In genomic region chr11:44658451-44658850, GRCh38 we compare ENCODE assay signal across 8 cellular contexts.
DNase-seq lines count a peak whose midpoint lies in the region; ATAC-seq and TF ChIP-seq lines count a peak whose summit lies in the region.

No MANE protein-coding gene starts in this region.

- H4K5ac ChIP-seq in H9 (ENCODE audit: insufficient read length, low read depth, low read length): no peak overlapping the region

- intact Hi-C loops in mucosa of descending colon (cut with DNase I, micrococcal nuclease): no loop called here

- H3K27me3 ChIP-seq in BE2C (no peaks in the 10 kb centered on the region), H9 (ENCODE audit: insufficient read depth, low read length) (no peaks in the 10 kb centered on the region), WERI-Rb-1 (ENCODE audit: insufficient read depth, low read depth, severe bottlenecking) (no peaks in the 10 kb centered on the region), hepatocyte (no peaks in the 10 kb centered on the region)

- H3K4me2 ChIP-seq in H9 (ENCODE audit: insufficient read depth, insufficient read length, low read length): no peak overlapping the region
- no peak overlapping the region for H3K4me2 ChIP-seq in hepatocyte

- H3K36me3 Mint-ChIP-seq in H9 (ENCODE audit: insufficient read depth in 1 of 3, low read depth in 3 of 3): peaks cover 1 to 8% (median 8%) of the 10 kb centered on the region in 3 experiments; a peak in 6 of 7 replicates

- H3K9me3 ChIP-seq in BE2C (no peaks in the 10 kb centered on the region), H9 (ENCODE audit: control insufficient read depth, low read depth, low read length) (no peaks in the 10 kb centered on the region), WERI-Rb-1 (ENCODE audit: severe bottlenecking) (no peaks in the 10 kb centered on the region), hepatocyte (ENCODE audit: low read depth) (no peaks in the 10 kb centered on the region), mucosa of descending colon (no peaks in the 10 kb centered on the region)

- no peak overlapping the region for H2BK5ac ChIP-seq in H9 (ENCODE audit: insufficient read length, low read length)

- H3K23ac ChIP-seq in H9 (ENCODE audit: insufficient read length, low read depth, low read length): no peak overlapping the region

- no peak overlapping the region for H2AFZ ChIP-seq in H9 (ENCODE audit: low read length)
- H2AFZ ChIP-seq in hepatocyte: no peak overlapping the region

- no peaks in the 10 kb centered on the region for H3K79me1 ChIP-seq in H9 (ENCODE audit: insufficient read depth, low read depth, low read length, poor library complexity, severe bottlenecking)

- no peak overlapping the region for H3K9ac ChIP-seq in H9 (ENCODE audit: extremely low read depth, insufficient read length, low read length)

- H4K91ac ChIP-seq in H9 (ENCODE audit: insufficient read length, low read depth, low read length): no peak overlapping the region

- H3K4me3 Mint-ChIP-seq in H9: no peak overlapping the region

- H2BK20ac ChIP-seq in H9 (ENCODE audit: low read depth, low read length, poor library complexity, severe bottlenecking): no peak overlapping the region

- H4K20me1 ChIP-seq in H9 (ENCODE audit: control insufficient read depth, insufficient read depth, insufficient read length) (no peaks in the 10 kb centered on the region), hepatocyte (ENCODE audit: insufficient read depth, poor library complexity, severe bottlenecking) (no peaks in the 10 kb centered on the region)

- H4K8ac ChIP-seq in H9 (replicated peaks; ENCODE audit: insufficient read length, low read depth, low read length): no peak overlapping the region

- no peak overlapping the region for H3T11ph ChIP-seq in H9 (ENCODE audit: low read length)

- H2BK15ac ChIP-seq in H9 (ENCODE audit: low read depth, low read length): no peak overlapping the region

- peaks cover 18% of the 10 kb centered on the region for H3K27me3 Mint-ChIP-seq in H9 (ENCODE audit: low read depth)

- no peaks in the 10 kb centered on the region for H3K36me3 ChIP-seq in BE2C
- no peaks in the 10 kb centered on the region for H3K36me3 ChIP-seq in WERI-Rb-1
- H3K36me3 ChIP-seq in hepatocyte (replicated peaks; ENCODE audit: insufficient read depth, low read depth): no peaks in the 10 kb centered on the region
- H3K36me3 ChIP-seq in mucosa of descending colon (ENCODE audit: low read depth): no peaks in the 10 kb centered on the region

- peak; percentile 58 for TF ChIP-seq CTCF in BE2C (IDR thresholded peaks at IDR 0.05; ENCODE audit: low read depth, low read length)
- TF ChIP-seq CTCF in H9 (conservative IDR thresholded peaks at IDR 0.05): peak; percentile 64
- peak; percentile 73 for TF ChIP-seq CTCF in WERI-Rb-1 (IDR thresholded peaks at IDR 0.05; ENCODE audit: low read depth, low read length)
- TF ChIP-seq CTCF in hepatocyte (IDR thresholded peaks at IDR 0.05; ENCODE audit: poor library complexity): peak; percentile 19
- TF ChIP-seq CTCF in mucosa of descending colon (IDR thresholded peaks at IDR 0.05): no peak

- H3K23me2 ChIP-seq in H9 (ENCODE audit: insufficient read length, low read depth, low read length, poor library complexity, severe bottlenecking): no peaks in the 10 kb centered on the region

- no peaks in the 10 kb centered on the region for H3K9me2 ChIP-seq in hepatocyte (replicated peaks; ENCODE audit: insufficient read depth)

- H3K18ac ChIP-seq in H9 (ENCODE audit: insufficient read length, low read depth, low read length): no peak overlapping the region

- H2BK120ac ChIP-seq in H9 (ENCODE audit: low read depth, low read length, poor library complexity, severe bottlenecking): no peak overlapping the region

- peaks cover 10 to 11% of the 10 kb centered on the region in 2 experiments for H3K4me1 Mint-ChIP-seq in H9

- H3K4me3 ChIP-seq in BE2C (ENCODE audit: low read depth, low read length): no peak overlapping the region
- H3K4me3 ChIP-seq in WERI-Rb-1 (ENCODE audit: low read depth, low read length): no peak overlapping the region
- H3K4me3 ChIP-seq in hepatocyte: no peak overlapping the region
- H3K4me3 ChIP-seq in mucosa of descending colon: no peak overlapping the region

- peaks cover 3% of the 10 kb centered on the region; the same call in 1 of the 2 replicates for H3K4me1 ChIP-seq in BE2C
- no peaks in the 10 kb centered on the region for H3K4me1 ChIP-seq in H9 (ENCODE audit: insufficient read depth, low read length)
- H3K4me1 ChIP-seq in hepatocyte (ENCODE audit: insufficient read depth): no peaks in the 10 kb centered on the region
- H3K4me1 ChIP-seq in mucosa of descending colon (ENCODE audit: low read depth): no peaks in the 10 kb centered on the region

- no peak overlapping the region for H3K56ac ChIP-seq in H9 (ENCODE audit: insufficient read length, low read depth, low read length)

- H2BK12ac ChIP-seq in H9 (ENCODE audit: insufficient read length, low read depth, low read length): no peak overlapping the region

- no peak overlapping the region; a peak in 1 of 7 replicates for H3K27ac Mint-ChIP-seq in H9

- no peak overlapping the region for H2AK5ac ChIP-seq in H9 (ENCODE audit: insufficient read length, low read length)

- H3K9me3 Mint-ChIP-seq in H9: peaks cover 4 to 15% of the 10 kb centered on the region in 2 experiments

- DNase-seq in BE2C (peak; percentile 54), H9 (peak; percentile 51), WERI-Rb-1 (peak; percentile 73), hepatocyte (ENCODE audit: low spot score) (peak; percentile 56), NCI-H2029 treated with DMSO at 0.1 percent for 48 hours (lab: John Stamatoyannopoulos, UW) (no peak), NCI-H1048 (lab: John Stamatoyannopoulos, UW) (no peak), mucosa of descending colon (no peak)

- WGBS in H9 (ENCODE audit: extremely low coverage, insufficient read length, low lambda C conversion rate): no CpG with 5 or more reads among the region's 3 CpGs
- WGBS in hepatocyte (ENCODE audit: low lambda C conversion rate, missing lambda C conversion rate): 10% methylated on average over 3 of the region's 3 CpGs

- no peak overlapping the region for H3K4ac ChIP-seq in H9 (ENCODE audit: low read depth, low read length)

- ATAC-seq in GM21381 (IDR thresholded peaks at IDR 0.05; ENCODE audit: unreplicated experiment) (no peak), mucosa of descending colon (no peak)

- no peak overlapping the region for H3K27ac ChIP-seq in H9 (ENCODE audit: insufficient read length, low read depth, low read length)
- H3K27ac ChIP-seq in WERI-Rb-1: no peak overlapping the region
- no peak overlapping the region for H3K27ac ChIP-seq in hepatocyte

- no peaks in the 10 kb centered on the region for H3K79me2 ChIP-seq in H9 (ENCODE audit: insufficient read depth, low read length)
- no peaks in the 10 kb centered on the region for H3K79me2 ChIP-seq in hepatocyte

- no peak overlapping the region for H3K14ac ChIP-seq in H9 (ENCODE audit: insufficient read depth, low read length)

Comparison
In these comparisons a context has a peak if more than half of its experiments do, and no peak if none do; other contexts are left out.
1. DNase-seq: peak in BE2C (single experiment), H9 (single experiment), WERI-Rb-1 (single experiment) and hepatocyte (single experiment); none in NCI-H2029 treated with DMSO at 0.1 percent for 48 hours (single experiment), NCI-H1048 (single experiment) and mucosa of descending colon (0 of 3).